ENCODE assay signal across 1 cellular context in genomic region chr2:63692002-63692606, GRCh38.
TF ChIP-seq lines count a peak whose summit lies in the region.

No MANE protein-coding gene starts in this region.

TF ChIP-seq in endothelial cell of umbilical vein, 7 proteins besides CTCF, POLR2A, EP300 and RAD21:
- TF ChIP-seq POLR2AphosphoS5 (IDR thresholded peaks at IDR 0.05; ENCODE audit: insufficient read depth, low read depth, low read length) (no peak), EZH2 (IDR thresholded peaks at IDR 0.05; ENCODE audit: borderline replicate concordance, low read depth, low read length, severe bottlenecking) (no peak)
